In the genomic region with DNA sequence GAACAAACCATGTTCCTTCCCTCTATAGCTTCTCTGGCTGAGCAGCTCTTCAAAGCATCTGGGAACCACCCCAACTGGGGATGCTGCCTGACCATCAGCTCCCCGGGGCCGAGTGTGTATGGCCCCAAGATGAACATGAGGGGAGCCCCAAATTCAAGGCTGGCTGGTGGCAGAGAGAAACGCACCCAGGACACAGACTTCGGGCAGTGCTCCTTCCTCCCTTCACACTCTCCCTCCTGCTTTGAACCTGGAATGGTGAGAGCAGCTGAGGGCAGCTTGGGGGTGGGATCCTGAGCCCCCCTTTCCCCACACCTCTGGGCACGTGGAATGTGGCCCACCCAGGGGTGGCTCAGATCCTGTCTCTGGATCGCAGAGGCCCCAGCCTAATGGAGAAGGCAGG, we compare ENCODE assay signal across 1 cellular context.
TF ChIP-seq lines count a peak whose summit lies in the region.

No MANE protein-coding gene starts in this region.

TF ChIP-seq in H1, 55 proteins besides CTCF, POLR2A, EP300 and RAD21:
- no peak for TF ChIP-seq NRF1 (IDR thresholded peaks at IDR 0.05; ENCODE audit: low read depth, low read length)
- no peak for TF ChIP-seq TAF1 (IDR thresholded peaks at IDR 0.05; ENCODE audit: low read depth, low read length)
- TF ChIP-seq PHF8 (conservative IDR thresholded peaks at IDR 0.05; ENCODE audit: low read depth, low read length) = no peak
- TF ChIP-seq, protein P1, sequence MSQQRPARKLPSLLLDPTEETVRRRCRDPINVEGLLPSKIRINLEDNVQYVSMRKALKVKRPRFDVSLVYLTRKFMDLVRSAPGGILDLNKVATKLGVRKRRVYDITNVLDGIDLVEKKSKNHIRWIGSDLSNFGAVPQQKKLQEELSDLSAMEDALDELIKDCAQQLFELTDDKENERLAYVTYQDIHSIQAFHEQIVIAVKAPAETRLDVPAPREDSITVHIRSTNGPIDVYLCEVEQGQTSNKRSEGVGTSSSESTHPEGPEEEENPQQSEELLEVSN (IDR thresholded peaks at IDR 0.05) = no peak
- TF ChIP-seq NANOG (IDR thresholded peaks at IDR 0.05; ENCODE audit: insufficient read depth, low read depth, low read length, poor library complexity, severe bottlenecking) = no peak
- TF ChIP-seq CHD2 (IDR thresholded peaks at IDR 0.05; ENCODE audit: low read length) = no peak
- TF ChIP-seq SIN3A (conservative IDR thresholded peaks at IDR 0.05 in 1 of 2, IDR thresholded peaks at IDR 0.05 in 1 of 2; ENCODE audit: low read depth in 1 of 2, low read length in 2 of 2) = no peak
- TF ChIP-seq CBX5 (IDR thresholded peaks at IDR 0.05; ENCODE audit: low read depth, low read length) = no peak
- TF ChIP-seq JUN (IDR thresholded peaks at IDR 0.05; ENCODE audit: low read depth, low read length) = no peak
- TF ChIP-seq MAFK (IDR thresholded peaks at IDR 0.05; ENCODE audit: low read depth, low read length) = no peak
- TF ChIP-seq, protein P2, sequence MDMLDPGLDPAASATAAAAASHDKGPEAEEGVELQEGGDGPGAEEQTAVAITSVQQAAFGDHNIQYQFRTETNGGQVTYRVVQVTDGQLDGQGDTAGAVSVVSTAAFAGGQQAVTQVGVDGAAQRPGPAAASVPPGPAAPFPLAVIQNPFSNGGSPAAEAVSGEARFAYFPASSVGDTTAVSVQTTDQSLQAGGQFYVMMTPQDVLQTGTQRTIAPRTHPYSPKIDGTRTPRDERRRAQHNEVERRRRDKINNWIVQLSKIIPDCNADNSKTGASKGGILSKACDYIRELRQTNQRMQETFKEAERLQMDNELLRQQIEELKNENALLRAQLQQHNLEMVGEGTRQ (IDR thresholded peaks at IDR 0.05; ENCODE audit: low read length) = no peak
- no peak for TF ChIP-seq TAF7 (optimal IDR thresholded peaks at IDR 0.05; ENCODE audit: borderline replicate concordance, low read depth, low read length)
- no peak for TF ChIP-seq TEAD4 (IDR thresholded peaks at IDR 0.05; ENCODE audit: low read depth, low read length)
- TF ChIP-seq RBBP5 (IDR thresholded peaks at IDR 0.05; ENCODE audit: borderline replicate concordance, low read depth, low read length) = no peak
- no peak for TF ChIP-seq SUZ12 (IDR thresholded peaks at IDR 0.05; ENCODE audit: low read length)
- TF ChIP-seq KDM4A (IDR thresholded peaks at IDR 0.05; ENCODE audit: low read depth, low read length, severe bottlenecking) = no peak
